Comparison of ENCODE assay signal across 8 cellular contexts in the genomic region with DNA sequence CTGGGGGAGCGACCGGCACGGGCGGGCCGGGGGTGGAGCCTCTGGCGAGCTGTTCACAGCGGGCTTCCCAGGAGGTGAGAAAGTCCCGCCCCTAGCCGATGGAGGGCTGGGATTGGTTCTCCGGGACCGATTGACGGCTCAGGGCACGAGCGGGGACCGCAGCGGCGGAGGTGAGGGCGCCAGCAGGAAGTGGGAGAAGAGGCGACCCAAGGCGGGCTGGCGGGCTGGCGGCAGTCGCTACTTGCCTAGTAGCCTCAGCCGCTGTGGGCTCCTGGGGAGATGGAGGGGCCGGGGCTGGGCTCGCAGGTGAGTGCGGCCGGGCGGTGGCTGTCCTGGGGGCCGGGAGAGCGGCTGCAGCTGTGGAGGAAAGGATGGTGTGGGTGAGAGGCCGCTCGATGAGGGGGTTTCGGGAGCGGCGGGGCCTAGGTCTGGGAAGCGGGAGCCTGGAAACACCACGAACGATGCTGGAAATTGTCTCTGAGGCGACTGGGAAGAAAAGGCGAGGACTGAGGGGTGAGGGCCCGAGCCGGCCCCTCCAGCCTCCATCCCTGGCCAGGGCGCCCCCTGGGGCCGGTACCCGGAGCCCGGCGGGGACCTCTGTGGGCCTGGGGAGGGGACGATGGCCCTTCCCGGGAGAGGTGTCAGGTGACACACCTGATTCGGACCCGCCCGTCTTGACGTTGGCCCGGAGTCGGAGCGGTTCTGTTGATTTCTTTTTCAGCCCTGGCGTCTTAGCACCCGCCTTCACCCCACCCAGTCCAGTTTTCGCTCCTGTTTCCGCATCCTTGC. TPM values are rescaled to one million over a fixed set of nuclear protein-coding genes. Genes with fewer than 3 reads are reported as not detected.
A peak's percentile ranks its signal among the peaks of the same experiment; 100 is the strongest.
DNase-seq lines count a peak whose midpoint lies in the region; ATAC-seq lines count a peak whose summit lies in the region.

ZDHHC13 (plus strand) TSS at position 198 of the 789 bp plus-strand sequence; CDS start at position 280, 82 bp downstream.

- peak within 1 kb of the TSS; percentile 84 for H3K27ac ChIP-seq in BLaER1

- peaks cover 29% of the 10 kb centered on the region for H3K4me1 ChIP-seq in BLaER1

- peaks cover 21% of the 10 kb centered on the region for H4K20me1 ChIP-seq in BLaER1

- peak within 1 kb of the TSS; percentile 84 for H3K9ac ChIP-seq in BLaER1

- peak within 1 kb of the TSS; percentile 93 for H3K4me3 ChIP-seq in BLaER1

- peaks cover 30% of the 10 kb centered on the region for H3K36me3 ChIP-seq in BLaER1

- DNase-seq in GM19238 (ENCODE audit: insufficient read length, low spot score): peak; percentile 98
- DNase-seq in NCI-H460 (ENCODE audit: extremely low read depth, low read depth): peak; percentile 84
- peak; percentile 95 for DNase-seq in activated CD4-positive, CD25-positive, alpha-beta regulatory T cell treated with anti-CD3 and anti-CD28 coated beads, Interleukin-2, amount 50 U/mL, for 72 hours
- DNase-seq in cerebellum (ENCODE audit: low spot score): peak; percentile 94
- peak; percentile 82 for DNase-seq in kidney glomerular epithelial cell (lab: John Stamatoyannopoulos, UW)
- DNase-seq in stimulated activated CD4-positive, alpha-beta T cell treated with anti-CD3 and anti-CD28 coated beads, Interleukin-1b, Interleukin-23, amount 100 ng/mL, for 1 hour (ENCODE audit: low read depth in 2 of 2): peak; percentile 82 to 87

- H3K4me2 ChIP-seq in BLaER1: peak within 1 kb of the TSS; percentile 96

- ATAC-seq in HG03439 (IDR thresholded peaks at IDR 0.05; ENCODE audit: unreplicated experiment): peak; percentile 100

- no peaks in the 10 kb centered on the region for H3K9me3 ChIP-seq in BLaER1

- H3K27me3 ChIP-seq in BLaER1: no peaks in the 10 kb centered on the region

RNA-seq across cellular contexts. Expression of gene ZDHHC13, which starts in this region (rescaled TPM):
- 13.7 and 16.9 TPM in 2 replicates for total RNA-seq in NCI-H460 (2014; rRNA removed; shearing (Covaris generic))
- 17.5 and 19.1 TPM in 2 replicates for polyA plus RNA-seq in NCI-H460 (2014; cell fraction: nucleus; rRNA removed)
- 22.5 TPM for total RNA-seq in cerebellum

Comparison
In these comparisons a context has a peak if more than half of its experiments do, and no peak if none do; other contexts are left out.
1. Peak in every context shown above with its lines: DNase-seq, ATAC-seq, H3K4me3 ChIP-seq and H3K27ac ChIP-seq.